In the genomic region with DNA sequence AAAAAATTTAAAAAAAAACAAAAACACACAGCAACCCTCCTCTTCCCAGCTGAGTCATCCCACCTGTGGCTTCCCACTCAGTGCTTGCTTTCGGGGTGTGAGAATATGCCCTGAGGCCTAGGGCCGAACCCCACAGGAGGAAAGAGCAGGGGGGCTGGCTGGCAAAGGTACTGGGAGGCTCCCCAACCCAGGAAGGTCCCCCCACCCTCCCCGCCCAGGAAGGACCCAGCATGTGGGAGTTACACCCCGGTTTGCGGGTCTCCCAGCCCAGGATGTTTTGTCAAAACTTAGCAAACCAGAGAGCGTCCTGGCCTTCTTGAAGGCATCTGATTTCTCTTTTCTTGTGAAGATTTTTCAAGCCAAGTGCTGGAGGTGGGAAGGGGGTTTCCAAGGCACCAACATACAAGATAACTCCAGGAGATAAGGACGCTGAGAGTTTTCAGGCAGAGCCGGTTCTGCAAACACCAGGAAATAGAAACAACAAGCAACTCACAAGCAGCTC, we compare ENCODE assay signal across 12 cellular contexts. TPM values are rescaled to one million over a fixed set of nuclear protein-coding genes. Genes with fewer than 3 reads are reported as not detected.
DNase-seq lines count a peak whose midpoint lies in the region; ATAC-seq and TF ChIP-seq lines count a peak whose summit lies in the region.
"Had no signal": no experiment of that assay in that cellular context is flagged by ENCODE, and none has a peak within 500 bp of the region (broad histone marks: within the 10 kb centered on the region; RNA-seq: fewer than 3 reads in every experiment).

No MANE protein-coding gene starts in this region.

- peak; percentile 49 for DNase-seq in activated CD8-positive, alpha-beta memory T cell treated with anti-CD3 and anti-CD28 coated beads, Interleukin-2, amount 10 ng/mL, durations not matched to agents 7 days and 5 days
- DNase-seq in activated CD8-positive, alpha-beta memory T cell treated with anti-CD3 and anti-CD28 coated beads for 24 hours: no peak
- DNase-seq in endodermal cell (peak; percentile 82), psoas muscle (no peak), NOMO-1 treated with dmso at 0.1 percent for 144 hours (lab: John Stamatoyannopoulos, UW; ENCODE audit: unreplicated experiment) (no peak), NCI-H2227 (lab: John Stamatoyannopoulos, UW; ENCODE audit: unreplicated experiment) (no peak)
- peak; percentile 65 for DNase-seq in stimulated activated CD8-positive, alpha-beta memory T cell treated with anti-CD3 and anti-CD28 coated beads, Interleukin-4, amount 100 ng/mL, for 48 hours
- DNase-seq: anterior cingulate cortex, NCI-H187 treated with DMSO at 0.1 percent for 48 hours, upper lobe of right lung had no signal

- TF ChIP-seq CTCF in endodermal cell (conservative IDR thresholded peaks at IDR 0.05) (no peak), psoas muscle (IDR thresholded peaks at IDR 0.05) (no peak)

- H3K4me1 Mint-ChIP-seq in activated CD8-positive, alpha-beta memory T cell treated with anti-CD3 and anti-CD28 coated beads, Interleukin-2, amount 10 ng/mL, durations not matched to agents 7 days and 5 days: peaks cover 10% of the 10 kb centered on the region
- peaks cover 20% of the 10 kb centered on the region for H3K4me1 Mint-ChIP-seq in T-helper 1 cell treated with Interleukin-12 subunit alpha and Interleukin-12 subunit beta and Interleukin-4 antibody, amounts not matched to agents 30 μg/mL and 1 μg/mL, for 36 hours (ENCODE audit: low read depth)
- peaks cover 2% of the 10 kb centered on the region for H3K4me1 Mint-ChIP-seq in endodermal cell

- no peaks in the 10 kb centered on the region for H3K36me3 ChIP-seq in endodermal cell (ENCODE audit: control insufficient read depth, insufficient read depth, low read length)
- H3K36me3 ChIP-seq in psoas muscle (ENCODE audit: insufficient read depth in 1 of 2, low read depth in 1 of 2): no peaks in the 10 kb centered on the region
- H3K36me3 ChIP-seq: upper lobe of right lung had no signal

- no peaks in the 10 kb centered on the region for H3K4me1 ChIP-seq in endodermal cell (ENCODE audit: control insufficient read depth, insufficient read depth, low read length)
- H3K4me1 ChIP-seq in psoas muscle: no peaks in the 10 kb centered on the region
- H3K4me1 ChIP-seq: upper lobe of right lung had no signal

- peak; percentile 60 for ATAC-seq in activated CD8-positive, alpha-beta memory T cell treated with anti-CD3 and anti-CD28 coated beads, Interleukin-2, amount 10 ng/mL, durations not matched to agents 7 days and 5 days
- ATAC-seq in psoas muscle: no peak
- ATAC-seq: upper lobe of right lung had no signal

- H3K27me3 ChIP-seq in endodermal cell (ENCODE audit: control insufficient read depth, insufficient read depth, low read length, poor library complexity, severe bottlenecking) (no peaks in the 10 kb centered on the region), psoas muscle (ENCODE audit: insufficient read depth in 3 of 3, low read length in 2 of 3) (peaks cover 0 to 4% (median 0%) of the 10 kb centered on the region in 3 donors)
- H3K27me3 ChIP-seq: upper lobe of right lung had no signal

- H3K27me3 Mint-ChIP-seq in activated CD8-positive, alpha-beta memory T cell treated with anti-CD3 and anti-CD28 coated beads, Interleukin-2, amount 10 ng/mL, durations not matched to agents 7 days and 5 days: no peaks in the 10 kb centered on the region
- H3K27me3 Mint-ChIP-seq in T-helper 1 cell treated with Interleukin-12 subunit alpha and Interleukin-12 subunit beta and Interleukin-4 antibody, amounts not matched to agents 30 μg/mL and 1 μg/mL, for 36 hours (ENCODE audit: low read depth): no peaks in the 10 kb centered on the region
- H3K27me3 Mint-ChIP-seq in endodermal cell (ENCODE audit: insufficient read depth): no peaks in the 10 kb centered on the region

- intact Hi-C loops in psoas muscle (cut with DNase I): no loop called here

- no peak overlapping the region for H3K4me3 ChIP-seq in endodermal cell (ENCODE audit: low read length)
- H3K4me3 ChIP-seq in psoas muscle: no peak overlapping the region
- H3K4me3 ChIP-seq: upper lobe of right lung had no signal

- 60 to 61% methylated on average over 1 to 8 of the region's 8 CpGs for WGBS in endodermal cell (ENCODE audit: insufficient coverage in 1 of 2, insufficient read length in 1 of 2), 2 experiments
- 39 to 57% (median 49%) methylated on average over 8 of the region's 8 CpGs for WGBS in psoas muscle, 3 donors

- H3K9me3 ChIP-seq in endodermal cell (ENCODE audit: control insufficient read depth, low read length) (no peaks in the 10 kb centered on the region), psoas muscle (no peaks in the 10 kb centered on the region)
- H3K9me3 ChIP-seq: upper lobe of right lung had no signal

- no peaks in the 10 kb centered on the region for H3K36me3 Mint-ChIP-seq in activated CD8-positive, alpha-beta memory T cell treated with anti-CD3 and anti-CD28 coated beads, Interleukin-2, amount 10 ng/mL, durations not matched to agents 7 days and 5 days
- H3K36me3 Mint-ChIP-seq in T-helper 1 cell treated with Interleukin-12 subunit alpha and Interleukin-12 subunit beta and Interleukin-4 antibody, amounts not matched to agents 30 μg/mL and 1 μg/mL, for 36 hours (ENCODE audit: low read depth): no peaks in the 10 kb centered on the region
- H3K36me3 Mint-ChIP-seq in endodermal cell (ENCODE audit: low read depth): no peaks in the 10 kb centered on the region

- H3K27ac Mint-ChIP-seq in activated CD8-positive, alpha-beta memory T cell treated with anti-CD3 and anti-CD28 coated beads, Interleukin-2, amount 10 ng/mL, durations not matched to agents 7 days and 5 days: no peak overlapping the region
- peak overlapping the region; percentile 81 for H3K27ac Mint-ChIP-seq in T-helper 1 cell treated with Interleukin-12 subunit alpha and Interleukin-12 subunit beta and Interleukin-4 antibody, amounts not matched to agents 30 μg/mL and 1 μg/mL, for 36 hours
- peak overlapping the region; percentile 77 for H3K27ac Mint-ChIP-seq in endodermal cell

- CTCF ChIA-PET in activated CD8-positive, alpha-beta memory T cell treated with anti-CD3 and anti-CD28 coated beads, Interleukin-2, amount 10 ng/mL, durations not matched to agents 7 days and 5 days (lab: Charles Lee): no interaction called here

- H3K4me3 Mint-ChIP-seq in activated CD8-positive, alpha-beta memory T cell treated with anti-CD3 and anti-CD28 coated beads, Interleukin-2, amount 10 ng/mL, durations not matched to agents 7 days and 5 days: no peak overlapping the region
- peak overlapping the region; percentile 12 for H3K4me3 Mint-ChIP-seq in T-helper 1 cell treated with Interleukin-12 subunit alpha and Interleukin-12 subunit beta and Interleukin-4 antibody, amounts not matched to agents 30 μg/mL and 1 μg/mL, for 36 hours
- H3K4me3 Mint-ChIP-seq in endodermal cell: no peak overlapping the region

- no peak overlapping the region for H3K9ac ChIP-seq in endodermal cell (ENCODE audit: extremely low read depth, low read length, poor library complexity, severe bottlenecking)

- no peaks in the 10 kb centered on the region for H3K9me3 Mint-ChIP-seq in activated CD8-positive, alpha-beta memory T cell treated with anti-CD3 and anti-CD28 coated beads, Interleukin-2, amount 10 ng/mL, durations not matched to agents 7 days and 5 days (ENCODE audit: low read depth)
- no peaks in the 10 kb centered on the region for H3K9me3 Mint-ChIP-seq in T-helper 1 cell treated with Interleukin-12 subunit alpha and Interleukin-12 subunit beta and Interleukin-4 antibody, amounts not matched to agents 30 μg/mL and 1 μg/mL, for 36 hours
- peaks cover 9% of the 10 kb centered on the region for H3K9me3 Mint-ChIP-seq in endodermal cell

- H3K27ac ChIP-seq in endodermal cell (ENCODE audit: low read depth, low read length) (no peak overlapping the region), psoas muscle (no peak overlapping the region)
- H3K27ac ChIP-seq: upper lobe of right lung had no signal

RNA-seq across cellular contexts. Expression of a gene that starts 25.7 kb away (rescaled TPM):
- not detected for total RNA-seq in activated CD8-positive, alpha-beta memory T cell treated with anti-CD3 and anti-CD28 coated beads, Interleukin-2, amount 10 ng/mL, durations not matched to agents 7 days and 5 days
- total RNA-seq in endodermal cell: 1 to 10 TPM; 5.0 to 6.9 TPM
- 0.93 TPM for polyA plus RNA-seq in endodermal cell (2013, experiment 1 of 2)
- polyA plus RNA-seq in endodermal cell (2013, experiment 2 of 2): 1.7 TPM
- total RNA-seq in psoas muscle: 1 to 10 TPM in 2 of 4 donors, under 1 TPM in 2; 0.95 to 2.0 (median 1.1) TPM
- under 1 TPM; 0.48 to 0.74 (median 0.49) TPM for polyA plus RNA-seq in psoas muscle
- polyA plus RNA-seq: AG04450 had no signal

RNA-seq across cellular contexts. Expression of a gene that starts 30.5 kb away (rescaled TPM):
- total RNA-seq in activated CD8-positive, alpha-beta memory T cell treated with anti-CD3 and anti-CD28 coated beads, Interleukin-2, amount 10 ng/mL, durations not matched to agents 7 days and 5 days: 1 to 10 TPM in 1 of 2 experiments, under 1 TPM in 1; 0.96 to 1.3 TPM
- total RNA-seq in endodermal cell: not detected
- not detected for polyA plus RNA-seq in endodermal cell (2013, experiment 1 of 2)
- polyA plus RNA-seq in endodermal cell (2013, experiment 2 of 2): not detected
- under 1 TPM in 1 of 4 donors, not detected in 3; 0.15 TPM for total RNA-seq in psoas muscle
- under 1 TPM in 1 of 3 donors, not detected in 2; 0.13 TPM for polyA plus RNA-seq in psoas muscle
- polyA plus RNA-seq: AG04450 had no signal

Comparison
In these comparisons a context has a peak if more than half of its experiments do, and no peak if none do; other contexts are left out.
1. DNase-seq: peak in activated CD8-positive, alpha-beta memory T cell treated with anti-CD3 and anti-CD28 coated beads, Interleukin-2, amount 10 ng/mL, durations not matched to agents 7 days and 5 days (single experiment), endodermal cell (single experiment) and stimulated activated CD8-positive, alpha-beta memory T cell treated with anti-CD3 and anti-CD28 coated beads, Interleukin-4, amount 100 ng/mL, for 48 hours (single experiment); none in activated CD8-positive, alpha-beta memory T cell treated with anti-CD3 and anti-CD28 coated beads for 24 hours (single experiment), psoas muscle (0 of 2), NOMO-1 treated with dmso at 0.1 percent for 144 hours (single experiment) and NCI-H2227 (single experiment).